1 cellular context compared by ENCODE assay signal in the genomic region with DNA sequence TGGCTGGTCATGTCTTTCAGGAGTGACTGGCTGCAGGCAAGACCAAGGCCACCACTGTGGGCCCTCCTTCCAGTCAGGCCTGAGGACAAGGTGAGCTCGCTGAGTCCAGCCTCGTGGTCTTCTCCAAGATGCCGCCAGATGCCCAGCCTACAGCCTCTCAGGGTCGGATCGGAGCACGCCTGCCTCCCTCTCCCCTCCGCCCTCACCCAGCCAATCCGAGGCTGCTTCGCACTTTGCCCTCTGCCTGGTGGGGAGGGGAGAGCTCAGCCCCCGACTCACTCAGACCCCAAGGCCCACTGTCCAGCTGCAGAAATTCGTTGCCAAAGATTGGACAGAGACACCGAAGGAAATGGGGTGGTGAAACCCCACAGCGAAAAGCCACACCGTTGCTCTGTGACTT.
TF ChIP-seq lines count a peak whose summit lies in the region.

No MANE protein-coding gene starts in this region.

TF ChIP-seq in WTC11, 78 proteins besides CTCF, POLR2A, EP300 and RAD21 (continued from another document):
- TF ChIP-seq, protein P1, sequence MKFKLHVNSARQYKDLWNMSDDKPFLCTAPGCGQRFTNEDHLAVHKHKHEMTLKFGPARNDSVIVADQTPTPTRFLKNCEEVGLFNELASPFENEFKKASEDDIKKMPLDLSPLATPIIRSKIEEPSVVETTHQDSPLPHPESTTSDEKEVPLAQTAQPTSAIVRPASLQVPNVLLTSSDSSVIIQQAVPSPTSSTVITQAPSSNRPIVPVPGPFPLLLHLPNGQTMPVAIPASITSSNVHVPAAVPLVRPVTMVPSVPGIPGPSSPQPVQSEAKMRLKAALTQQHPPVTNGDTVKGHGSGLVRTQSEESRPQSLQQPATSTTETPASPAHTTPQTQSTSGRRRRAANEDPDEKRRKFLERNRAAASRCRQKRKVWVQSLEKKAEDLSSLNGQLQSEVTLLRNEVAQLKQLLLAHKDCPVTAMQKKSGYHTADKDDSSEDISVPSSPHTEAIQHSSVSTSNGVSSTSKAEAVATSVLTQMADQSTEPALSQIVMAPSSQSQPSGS (CRISPR knock-in tag; IDR thresholded peaks at IDR 0.05; ENCODE audit: borderline replicate concordance, low read depth): no peak
- TF ChIP-seq, protein P2, sequence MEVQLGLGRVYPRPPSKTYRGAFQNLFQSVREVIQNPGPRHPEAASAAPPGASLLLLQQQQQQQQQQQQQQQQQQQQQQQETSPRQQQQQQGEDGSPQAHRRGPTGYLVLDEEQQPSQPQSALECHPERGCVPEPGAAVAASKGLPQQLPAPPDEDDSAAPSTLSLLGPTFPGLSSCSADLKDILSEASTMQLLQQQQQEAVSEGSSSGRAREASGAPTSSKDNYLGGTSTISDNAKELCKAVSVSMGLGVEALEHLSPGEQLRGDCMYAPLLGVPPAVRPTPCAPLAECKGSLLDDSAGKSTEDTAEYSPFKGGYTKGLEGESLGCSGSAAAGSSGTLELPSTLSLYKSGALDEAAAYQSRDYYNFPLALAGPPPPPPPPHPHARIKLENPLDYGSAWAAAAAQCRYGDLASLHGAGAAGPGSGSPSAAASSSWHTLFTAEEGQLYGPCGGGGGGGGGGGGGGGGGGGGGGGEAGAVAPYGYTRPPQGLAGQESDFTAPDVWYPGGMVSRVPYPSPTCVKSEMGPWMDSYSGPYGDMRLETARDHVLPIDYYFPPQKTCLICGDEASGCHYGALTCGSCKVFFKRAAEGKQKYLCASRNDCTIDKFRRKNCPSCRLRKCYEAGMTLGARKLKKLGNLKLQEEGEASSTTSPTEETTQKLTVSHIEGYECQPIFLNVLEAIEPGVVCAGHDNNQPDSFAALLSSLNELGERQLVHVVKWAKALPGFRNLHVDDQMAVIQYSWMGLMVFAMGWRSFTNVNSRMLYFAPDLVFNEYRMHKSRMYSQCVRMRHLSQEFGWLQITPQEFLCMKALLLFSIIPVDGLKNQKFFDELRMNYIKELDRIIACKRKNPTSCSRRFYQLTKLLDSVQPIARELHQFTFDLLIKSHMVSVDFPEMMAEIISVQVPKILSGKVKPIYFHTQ (CRISPR knock-in tag; IDR thresholded peaks at IDR 0.05): no peak
- TF ChIP-seq, protein P3, sequence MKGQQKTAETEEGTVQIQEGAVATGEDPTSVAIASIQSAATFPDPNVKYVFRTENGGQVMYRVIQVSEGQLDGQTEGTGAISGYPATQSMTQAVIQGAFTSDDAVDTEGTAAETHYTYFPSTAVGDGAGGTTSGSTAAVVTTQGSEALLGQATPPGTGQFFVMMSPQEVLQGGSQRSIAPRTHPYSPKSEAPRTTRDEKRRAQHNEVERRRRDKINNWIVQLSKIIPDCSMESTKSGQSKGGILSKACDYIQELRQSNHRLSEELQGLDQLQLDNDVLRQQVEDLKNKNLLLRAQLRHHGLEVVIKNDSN (CRISPR knock-in tag; IDR thresholded peaks at IDR 0.05): no peak
- TF ChIP-seq FOXP1 (CRISPR knock-in tag; IDR thresholded peaks at IDR 0.05; ENCODE audit: borderline replicate concordance): no peak
- no peak for TF ChIP-seq SMAD3 (CRISPR knock-in tag; IDR thresholded peaks at IDR 0.05; ENCODE audit: borderline replicate concordance)
- no peak for TF ChIP-seq TEAD1 (CRISPR knock-in tag; IDR thresholded peaks at IDR 0.05)
- no peak for TF ChIP-seq TEAD4 (CRISPR knock-in tag; IDR thresholded peaks at IDR 0.05)
- no peak for TF ChIP-seq NFATC4 (CRISPR knock-in tag; IDR thresholded peaks at IDR 0.05)
- TF ChIP-seq, protein P4, sequence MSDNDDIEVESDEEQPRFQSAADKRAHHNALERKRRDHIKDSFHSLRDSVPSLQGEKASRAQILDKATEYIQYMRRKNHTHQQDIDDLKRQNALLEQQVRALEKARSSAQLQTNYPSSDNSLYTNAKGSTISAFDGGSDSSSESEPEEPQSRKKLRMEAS (CRISPR knock-in tag; IDR thresholded peaks at IDR 0.05): no peak
- TF ChIP-seq, protein P5, sequence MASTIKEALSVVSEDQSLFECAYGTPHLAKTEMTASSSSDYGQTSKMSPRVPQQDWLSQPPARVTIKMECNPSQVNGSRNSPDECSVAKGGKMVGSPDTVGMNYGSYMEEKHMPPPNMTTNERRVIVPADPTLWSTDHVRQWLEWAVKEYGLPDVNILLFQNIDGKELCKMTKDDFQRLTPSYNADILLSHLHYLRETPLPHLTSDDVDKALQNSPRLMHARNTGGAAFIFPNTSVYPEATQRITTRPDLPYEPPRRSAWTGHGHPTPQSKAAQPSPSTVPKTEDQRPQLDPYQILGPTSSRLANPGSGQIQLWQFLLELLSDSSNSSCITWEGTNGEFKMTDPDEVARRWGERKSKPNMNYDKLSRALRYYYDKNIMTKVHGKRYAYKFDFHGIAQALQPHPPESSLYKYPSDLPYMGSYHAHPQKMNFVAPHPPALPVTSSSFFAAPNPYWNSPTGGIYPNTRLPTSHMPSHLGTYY (CRISPR knock-in tag; IDR thresholded peaks at IDR 0.05): no peak
- no peak for TF ChIP-seq KAT7 (CRISPR knock-in tag; IDR thresholded peaks at IDR 0.05; ENCODE audit: borderline replicate concordance)
- no peak for TF ChIP-seq NR3C1 (CRISPR knock-in tag; conservative IDR thresholded peaks at IDR 0.05; ENCODE audit: low read depth)
- TF ChIP-seq RELA (CRISPR knock-in tag; IDR thresholded peaks at IDR 0.05; ENCODE audit: borderline replicate concordance): no peak
TF ChIP-seq in WTC11: peak in this region for 0.
